ENCODE assay signal across 22 cellular contexts in genomic region chr10:17129711-17130110, GRCh38. TPM values are rescaled to one million over a fixed set of nuclear protein-coding genes. Genes with fewer than 3 reads are reported as not detected.
DNase-seq lines count a peak whose midpoint lies in the region; ATAC-seq, FAIRE-seq and TF ChIP-seq lines count a peak whose summit lies in the region.
"Had no signal": no experiment of that assay in that cellular context is flagged by ENCODE, and none has a peak within 500 bp of the region (broad histone marks: within the 10 kb centered on the region; RNA-seq: fewer than 3 reads in every experiment).

TSS of gene CUBN (minus strand) at chr10:17129811. CDS start at chr10:17129765, 46 bp downstream.

- no peak for ATAC-seq in CD4-positive, alpha-beta T cell (ENCODE audit: poor library complexity)
- ATAC-seq: A549, GM23338, HCT116, HepG2 had no signal

- H3K79me1 ChIP-seq in trophoblast cell (ENCODE audit: low read length) = no peaks in the 10 kb centered on the region

- intact Hi-C loops in Caco-2 (cut with micrococcal nuclease; ENCODE audit: unreplicated experiment) (loop anchor here (2.0 kb wide), 1 partner anchor 15 kb away; no protein-coding TSS in a partner anchor), kidney (cut with DNase I) (no loop called here), testis (cut with DNase I; ENCODE audit: low total_unique reads) (no loop called here)
- intact Hi-C loops in CD4-positive, alpha-beta T cell (cut with DNase I, micrococcal nuclease) = no loop called here

- H2BK5ac ChIP-seq in trophoblast cell (ENCODE audit: low read depth, low read length, poor library complexity) = no peak within 1 kb of the TSS

- no peak within 1 kb of the TSS for H3K27ac Mint-ChIP-seq in Caco-2 (ENCODE audit: unreplicated experiment)
- no peak within 1 kb of the TSS for H3K27ac Mint-ChIP-seq in astrocyte (ENCODE audit: unreplicated experiment)
- no peak within 1 kb of the TSS for H3K27ac Mint-ChIP-seq in CD4-positive, alpha-beta T cell
- H3K27ac Mint-ChIP-seq: CD4-positive, alpha-beta memory T cell; GM23338; HFFc6 had no signal

- H3K14ac ChIP-seq in trophoblast cell (ENCODE audit: low read length) = no peak within 1 kb of the TSS

- no peaks in the 10 kb centered on the region for H4K20me1 ChIP-seq in astrocyte (ENCODE audit: insufficient read depth, low read length)

- CTCF ChIA-PET in Caco-2 (lab: Charles Lee) = no interaction called here
- CTCF ChIA-PET in CD4-positive, alpha-beta T cell (lab: Charles Lee) = interaction anchor here (0.6 kb wide), 1 partner anchor 10 kb away, joined by 5 read pairs; no protein-coding TSS in a partner anchor

- no peaks in the 10 kb centered on the region for H3K9me3 ChIP-seq in Caco-2
- H3K9me3 ChIP-seq in astrocyte (ENCODE audit: insufficient read depth, low read depth, low read length) = no peaks in the 10 kb centered on the region
- no peaks in the 10 kb centered on the region for H3K9me3 ChIP-seq in kidney (ENCODE audit: control insufficient read depth in 1 of 2, low read length in 2 of 2)
- H3K9me3 ChIP-seq in testis = no peaks in the 10 kb centered on the region
- H3K9me3 ChIP-seq in trophoblast cell (ENCODE audit: insufficient read depth, low read depth, low read length) = no peaks in the 10 kb centered on the region
- no peaks in the 10 kb centered on the region for H3K9me3 ChIP-seq in CD4-positive, alpha-beta T cell (ENCODE audit: control insufficient read depth, low read length)
- H3K9me3 ChIP-seq: A549 had no signal

- no peak within 1 kb of the TSS for H4K8ac ChIP-seq in trophoblast cell (ENCODE audit: low read depth, low read length)

- H3K23ac ChIP-seq in trophoblast cell (ENCODE audit: low read length) = no peak within 1 kb of the TSS

- H3K4me2 ChIP-seq in astrocyte (ENCODE audit: low read length) (no peak within 1 kb of the TSS), trophoblast cell (ENCODE audit: low read length) (no peak within 1 kb of the TSS)
- H3K4me2 ChIP-seq: A549, GM23338 had no signal

- H3K27me3 Mint-ChIP-seq in Caco-2 (ENCODE audit: insufficient read depth, unreplicated experiment) = no peaks in the 10 kb centered on the region
- H3K27me3 Mint-ChIP-seq in astrocyte (ENCODE audit: low read depth, unreplicated experiment) = no peaks in the 10 kb centered on the region
- no peaks in the 10 kb centered on the region for H3K27me3 Mint-ChIP-seq in CD4-positive, alpha-beta T cell
- H3K27me3 Mint-ChIP-seq: CD4-positive, alpha-beta memory T cell had no signal

- no peaks in the 10 kb centered on the region for H3K36me3 Mint-ChIP-seq in Caco-2 (ENCODE audit: insufficient read depth, unreplicated experiment)
- H3K36me3 Mint-ChIP-seq in astrocyte (ENCODE audit: low read depth, unreplicated experiment) = no peaks in the 10 kb centered on the region
- H3K36me3 Mint-ChIP-seq in CD4-positive, alpha-beta T cell (ENCODE audit: low read depth) = peaks cover 24% of the 10 kb centered on the region

- no peak within 1 kb of the TSS for H3K27ac ChIP-seq in astrocyte (ENCODE audit: low read depth, low read length)
- peak within 1 kb of the TSS; percentile 1 to 83 for H3K27ac ChIP-seq in kidney (ENCODE audit: low read depth in 2 of 2, low read length in 2 of 2)
- no peak within 1 kb of the TSS for H3K27ac ChIP-seq in testis
- H3K27ac ChIP-seq in trophoblast cell (ENCODE audit: low read depth, low read length) = no peak within 1 kb of the TSS
- no peak within 1 kb of the TSS for H3K27ac ChIP-seq in CD4-positive, alpha-beta T cell (ENCODE audit: low read depth, low read length)
- H3K27ac ChIP-seq: 22Rv1, A549, C4-2B had no signal

- no peak within 1 kb of the TSS for H4K12ac ChIP-seq in trophoblast cell (ENCODE audit: low read depth, low read length)

- WGBS in testis, 2 donors = 78 to 86% methylated on average over 1 of the region's 1 CpG
- WGBS in trophoblast cell (ENCODE audit: extremely low coverage, insufficient coverage, insufficient read length) = no CpG with 5 or more reads among the region's 1 CpG

- H3K27me3 ChIP-seq in Caco-2 (replicated peaks; ENCODE audit: control insufficient read depth, insufficient read depth, low read length) (no peaks in the 10 kb centered on the region), astrocyte (ENCODE audit: insufficient read depth, low read length) (no peaks in the 10 kb centered on the region), testis (no peaks in the 10 kb centered on the region), trophoblast cell (ENCODE audit: insufficient read depth, low read length) (no peaks in the 10 kb centered on the region)
- no peaks in the 10 kb centered on the region for H3K27me3 ChIP-seq in CD4-positive, alpha-beta T cell (ENCODE audit: control insufficient read depth, insufficient read depth, low read length)

- TF ChIP-seq CTCF in Caco-2 (IDR thresholded peaks at IDR 0.05; ENCODE audit: insufficient read depth in 1 of 2, low read depth in 1 of 2, low read length in 1 of 2, severe bottlenecking in 1 of 2, unreplicated experiment in 1 of 2) = no peak
- no peak for TF ChIP-seq CTCF in astrocyte (IDR thresholded peaks at IDR 0.05; ENCODE audit: insufficient read depth, low read depth, low read length)
- no peak for TF ChIP-seq CTCF in kidney (IDR thresholded peaks at IDR 0.05; ENCODE audit: borderline replicate concordance, extremely low read depth, insufficient read depth)
- TF ChIP-seq CTCF in testis (IDR thresholded peaks at IDR 0.05) = no peak
- TF ChIP-seq CTCF in CD4-positive, alpha-beta T cell (IDR thresholded peaks at IDR 0.05) = no peak

- H3K4me3 Mint-ChIP-seq in Caco-2 (ENCODE audit: unreplicated experiment) (no peak within 1 kb of the TSS), astrocyte (ENCODE audit: unreplicated experiment) (no peak within 1 kb of the TSS)
- no peak within 1 kb of the TSS for H3K4me3 Mint-ChIP-seq in CD4-positive, alpha-beta T cell
- H3K4me3 Mint-ChIP-seq: CD4-positive, alpha-beta memory T cell; GM23338; HFFc6 had no signal

- H3K79me2 ChIP-seq in astrocyte (ENCODE audit: insufficient read depth, low read length) = no peaks in the 10 kb centered on the region
- no peaks in the 10 kb centered on the region for H3K79me2 ChIP-seq in trophoblast cell (ENCODE audit: control insufficient read depth, insufficient read depth, low read length, poor library complexity)

- peak; percentile 37 for FAIRE-seq in astrocyte (lab: Jason Lieb, UNC)
- FAIRE-seq in kidney (lab: Jason Lieb, UNC) = peak; percentile 32
- FAIRE-seq: HepG2, HTR-8/SVneo had no signal

- H2AK5ac ChIP-seq in trophoblast cell (ENCODE audit: low read length) = no peak within 1 kb of the TSS

- H2BK12ac ChIP-seq in trophoblast cell (ENCODE audit: low read length) = no peak within 1 kb of the TSS

- H3K18ac ChIP-seq in trophoblast cell (ENCODE audit: low read length) = no peak within 1 kb of the TSS

- POLR2A ChIA-PET in Caco-2 (lab: Charles Lee) = no interaction called here
- POLR2A ChIA-PET in CD4-positive, alpha-beta T cell (lab: Charles Lee) = no interaction called here

- H3K9me3 Mint-ChIP-seq in Caco-2 (ENCODE audit: unreplicated experiment) (peaks cover 6% of the 10 kb centered on the region), astrocyte (ENCODE audit: unreplicated experiment) (no peaks in the 10 kb centered on the region)
- H3K9me3 Mint-ChIP-seq in CD4-positive, alpha-beta T cell = no peaks in the 10 kb centered on the region
- H3K9me3 Mint-ChIP-seq: CD4-positive, alpha-beta memory T cell; GM23338; HFFc6 had no signal

- H4K91ac ChIP-seq in trophoblast cell (ENCODE audit: low read depth, low read length) = no peak within 1 kb of the TSS

- no peak for TF ChIP-seq POLR2A in testis (IDR thresholded peaks at IDR 0.05)

- H2AFZ ChIP-seq in astrocyte (ENCODE audit: low read depth, low read length) = no peak within 1 kb of the TSS
- no peak within 1 kb of the TSS for H2AFZ ChIP-seq in trophoblast cell (ENCODE audit: insufficient read depth, low read length, poor library complexity)
- H2AFZ ChIP-seq: GM23338 had no signal

- H3K4me3 ChIP-seq in Caco-2 (ENCODE audit: low read depth, low read length) = no peak within 1 kb of the TSS
- no peak within 1 kb of the TSS for H3K4me3 ChIP-seq in astrocyte (ENCODE audit: insufficient read depth, low read depth, low read length)
- peak within 1 kb of the TSS; percentile 62 to 77 for H3K4me3 ChIP-seq in kidney (ENCODE audit: low read length in 2 of 2)
- no peak within 1 kb of the TSS for H3K4me3 ChIP-seq in testis
- H3K4me3 ChIP-seq in trophoblast cell (ENCODE audit: low read depth, low read length) = no peak within 1 kb of the TSS
- H3K4me3 ChIP-seq: A549, GM23338 had no signal

- DNase-seq in Caco-2 (peak; percentile 24 to 52), astrocyte (ENCODE audit: low read depth) (no peak), kidney (no peak), testis (no peak), trophoblast cell (no peak), occipital lobe (lab: John Stamatoyannopoulos, UW) (no peak)
- DNase-seq in CD4-positive, alpha-beta T cell = no peak
- DNase-seq in activated effector memory CD4-positive, alpha-beta T cell treated with Interleukin-2 at 50 U/mL for 16 hours = no peak
- DNase-seq: AML-193; Calu3; CD4-positive, alpha-beta memory T cell; DMS79 treated with DMSO at 0.1 percent for 48 hours; GF-D8; H7; HFFc6 had no signal

- H3K36me3 ChIP-seq in Caco-2 (ENCODE audit: control insufficient read depth, insufficient read depth, low read length) = no peaks in the 10 kb centered on the region
- H3K36me3 ChIP-seq in astrocyte (ENCODE audit: insufficient read depth, low read length) = no peaks in the 10 kb centered on the region
- H3K36me3 ChIP-seq in kidney (ENCODE audit: control insufficient read depth in 1 of 2, insufficient read depth in 2 of 2, low read length in 2 of 2) = peaks cover 0 to 12% of the 10 kb centered on the region in 2 donors
- no peaks in the 10 kb centered on the region for H3K36me3 ChIP-seq in testis (ENCODE audit: low read depth, missing control alignments)
- H3K36me3 ChIP-seq in trophoblast cell (ENCODE audit: control insufficient read depth in 1 of 2, insufficient read depth in 2 of 2, low read length in 2 of 2) = no peaks in the 10 kb centered on the region

- no TSS peak for BruUV-seq in Caco-2 (replicated peaks; lab: Mats Ljungman, UMichigan)

- H2BK120ac ChIP-seq in trophoblast cell (ENCODE audit: insufficient read depth, low read length, poor library complexity) = no peak within 1 kb of the TSS

- H3K4me1 ChIP-seq in Caco-2 (peaks cover 47% of the 10 kb centered on the region), astrocyte (ENCODE audit: insufficient read depth, low read length) (no peaks in the 10 kb centered on the region), kidney (ENCODE audit: control insufficient read depth in 1 of 2, insufficient read depth in 1 of 2, low read depth in 1 of 2, low read length in 2 of 2) (peaks cover 0 to 9% of the 10 kb centered on the region in 2 donors), testis (no peaks in the 10 kb centered on the region), trophoblast cell (ENCODE audit: control insufficient read depth in 1 of 2, insufficient read depth in 2 of 2, low read length in 2 of 2) (no peaks in the 10 kb centered on the region)
- H3K4me1 ChIP-seq: A549 had no signal

- H3K9ac ChIP-seq in astrocyte (ENCODE audit: low read length) (no peak within 1 kb of the TSS), kidney (ENCODE audit: low read length in 2 of 2) (peak within 1 kb of the TSS; percentile 0 to 80), trophoblast cell (ENCODE audit: low read length) (no peak within 1 kb of the TSS)

- H3K4me1 Mint-ChIP-seq in Caco-2 (ENCODE audit: low read depth, unreplicated experiment) (peaks cover 41% of the 10 kb centered on the region), astrocyte (ENCODE audit: low read depth, unreplicated experiment) (peaks cover 5% of the 10 kb centered on the region)
- peaks cover 4% of the 10 kb centered on the region for H3K4me1 Mint-ChIP-seq in CD4-positive, alpha-beta T cell (ENCODE audit: low read depth)

- no peak within 1 kb of the TSS for H3K4ac ChIP-seq in trophoblast cell (ENCODE audit: low read depth, low read length)

RNA-seq across cellular contexts. Expression of gene CUBN, which starts in this region (rescaled TPM):
- total RNA-seq in Caco-2 (2022) (4.6 and 4.8 TPM in 2 replicates), astrocyte (2.7 and 3.5 TPM in 2 replicates), kidney (14.8 TPM), testis (10 to 100 TPM; 11.0 to 39.3 TPM), occipital lobe (2.3 TPM)
- polyA plus RNA-seq in kidney (ENCODE audit: insufficient read depth, low read depth, low replicate concordance) (31.6 TPM), testis (ENCODE audit: insufficient read depth, low read depth, low replicate concordance) (19.2 TPM)
- polyA plus RNA-seq in trophoblast cell (2013) = 0.04 and 0.08 TPM in 2 replicates
- 1 to 10 TPM; 7.9 to 9.2 TPM for total RNA-seq in CD4-positive, alpha-beta T cell

Comparison
In these comparisons a context has a peak if more than half of its experiments do, and no peak if none do; other contexts are left out.
1. DNase-seq: peak in Caco-2 (2 of 2); none in astrocyte (single experiment), kidney (single experiment), testis (single experiment), trophoblast cell (0 of 2), CD4-positive, alpha-beta T cell (0 of 10), activated effector memory CD4-positive, alpha-beta T cell treated with Interleukin-2 at 50 U/mL for 16 hours (single experiment) and occipital lobe (single experiment).
2. H3K4me3 ChIP-seq: peak in kidney (2 of 2); none in Caco-2 (single experiment), astrocyte (single experiment), testis (0 of 2) and trophoblast cell (single experiment).
3. H3K27ac ChIP-seq: peak in kidney (2 of 2); none in astrocyte (single experiment), testis (0 of 2), trophoblast cell (single experiment) and CD4-positive, alpha-beta T cell (single experiment).
4. H3K9ac ChIP-seq: peak in kidney (2 of 2); none in astrocyte (single experiment) and trophoblast cell (single experiment).